Comparison of ENCODE assay signal across 8 cellular contexts in genomic region chr11:76799061-76799804, GRCh38. TPM values are rescaled to one million over a fixed set of nuclear protein-coding genes. Genes with fewer than 3 reads are reported as not detected.
DNase-seq lines count a peak whose midpoint lies in the region; ATAC-seq and TF ChIP-seq lines count a peak whose summit lies in the region.

No MANE protein-coding gene starts in this region.

- peaks cover 2 to 15% (median 9%) of the 10 kb centered on the region in 4 donors for H3K36me3 ChIP-seq in liver (ENCODE audit: control insufficient read depth in 4 of 4, insufficient read depth in 3 of 4, low read depth in 1 of 4, low read length in 3 of 4)

- no peak overlapping the region for H3K4me3 ChIP-seq in liver (ENCODE audit: low read depth in 1 of 3, low read length in 3 of 3)

- intact Hi-C loops in dendritic cell treated with granulocyte-macrophage colony-stimulating factor and Interleukin-4, amounts not matched to agents 40 ng/mL and 50 ng/mL, for 4 days (cut with micrococcal nuclease), result loop anchor here (1.0 kb wide), 1 partner anchor 65 kb away; no protein-coding TSS in a partner anchor

- H3K9me3 ChIP-seq in liver (ENCODE audit: control insufficient read depth in 4 of 4, low read length in 3 of 4), result no peaks in the 10 kb centered on the region

- H3K4me3 Mint-ChIP-seq in dendritic cell treated with granulocyte-macrophage colony-stimulating factor and Interleukin-4, amounts not matched to agents 40 ng/mL and 50 ng/mL, for 4 days, result peak overlapping the region; percentile 52

- peak overlapping the region; percentile 53 to 75 for H3K27ac ChIP-seq in liver (ENCODE audit: low read depth in 1 of 2, low read length in 2 of 2)

- peak; percentile 87 for ATAC-seq in HG02642 (IDR thresholded peaks at IDR 0.05; ENCODE audit: poor library complexity, unreplicated experiment)
- ATAC-seq in GM18870 (IDR thresholded peaks at IDR 0.05; ENCODE audit: unreplicated experiment), result no peak

- H3K36me3 Mint-ChIP-seq in dendritic cell treated with granulocyte-macrophage colony-stimulating factor and Interleukin-4, amounts not matched to agents 40 ng/mL and 50 ng/mL, for 4 days (ENCODE audit: low read depth), result no peaks in the 10 kb centered on the region

- H3K27me3 ChIP-seq in liver (ENCODE audit: control insufficient read depth in 4 of 4, insufficient read depth in 4 of 4, low read length in 3 of 4), result no peaks in the 10 kb centered on the region

- no peaks in the 10 kb centered on the region for H3K9me3 Mint-ChIP-seq in dendritic cell treated with granulocyte-macrophage colony-stimulating factor and Interleukin-4, amounts not matched to agents 40 ng/mL and 50 ng/mL, for 4 days

- peaks cover 33% of the 10 kb centered on the region for H3K27me3 Mint-ChIP-seq in dendritic cell treated with granulocyte-macrophage colony-stimulating factor and Interleukin-4, amounts not matched to agents 40 ng/mL and 50 ng/mL, for 4 days

- H3K4me1 Mint-ChIP-seq in dendritic cell treated with granulocyte-macrophage colony-stimulating factor and Interleukin-4, amounts not matched to agents 40 ng/mL and 50 ng/mL, for 4 days (ENCODE audit: low read depth), result peaks cover 23% of the 10 kb centered on the region

- TF ChIP-seq RAD21 in liver (IDR thresholded peaks at IDR 0.05), result peak; percentile 83 to 90

- peak overlapping the region; percentile 8 for H3K27ac Mint-ChIP-seq in dendritic cell treated with granulocyte-macrophage colony-stimulating factor and Interleukin-4, amounts not matched to agents 40 ng/mL and 50 ng/mL, for 4 days

- 7% methylated on average over 47 of the region's 47 CpGs for WGBS in liver

- TF ChIP-seq CTCF in GM10266 (IDR thresholded peaks at IDR 0.05; ENCODE audit: control insufficient read depth, insufficient read depth, low read depth, missing control alignments) (peak; percentile 95), liver (IDR thresholded peaks at IDR 0.05; ENCODE audit: low read depth, low read length, missing input control) (peak; percentile 92)

- H3K4me1 ChIP-seq in liver (ENCODE audit: control insufficient read depth in 4 of 4, insufficient read depth in 4 of 4, low read length in 3 of 4), result peaks cover 4 to 90% (median 68%) of the 10 kb centered on the region in 4 donors

- DNase-seq in GM10266 (ENCODE audit: extremely low spot score) (peak; percentile 88), NCI-H226 (peak; percentile 66)
- peak; percentile 67 for DNase-seq in activated CD4-positive, alpha-beta T cell treated with anti-CD3 and anti-CD28 coated beads, Interleukin-2, amount 50 U/mL, for 1 hour
- DNase-seq in stimulated activated CD4-positive, alpha-beta T cell treated with anti-CD3 and anti-CD28 coated beads, Interleukin-4, amount 100 ng/mL, for 4 hours, result peak; percentile 53 to 72

- no peak overlapping the region for H3K9ac ChIP-seq in liver (ENCODE audit: low read depth in 1 of 2, low read length in 2 of 2)

TF ChIP-seq in liver, 16 proteins besides CTCF, POLR2A, EP300 and RAD21:
- TF ChIP-seq HNF4A (conservative IDR thresholded peaks at IDR 0.05) (peak; percentile 69), REST (IDR thresholded peaks at IDR 0.05) (no peak), ATF3 (IDR thresholded peaks at IDR 0.05) (no peak), ZBTB33 (IDR thresholded peaks at IDR 0.05) (no peak), HNF4G (IDR thresholded peaks at IDR 0.05) (peak; percentile 14), SP1 (IDR thresholded peaks at IDR 0.05) (peak; percentile 62), MAX (IDR thresholded peaks at IDR 0.05) (no peak), FOXA2 (IDR thresholded peaks at IDR 0.05) (peak; percentile 37), GABPA (IDR thresholded peaks at IDR 0.05 in 1 of 2, conservative IDR thresholded peaks at IDR 0.05 in 1 of 2) (peak in 1 of 2 donors; percentile 10), NR2F2 (IDR thresholded peaks at IDR 0.05) (peak; percentile 67), JUND (IDR thresholded peaks at IDR 0.05) (peak; percentile 6 to 59), TAF1 (conservative IDR thresholded peaks at IDR 0.05) (no peak), RXRA (IDR thresholded peaks at IDR 0.05) (peak; percentile 55 to 66), EGR1 (IDR thresholded peaks at IDR 0.05; ENCODE audit: low read depth in 2 of 2) (peak in 1 of 2 donors; percentile 52), YY1 (IDR thresholded peaks at IDR 0.05) (peak; percentile 54), FOXA1 (IDR thresholded peaks at IDR 0.05) (no peak)

RNA-seq across cellular contexts. Expression of gene TSKU, which starts 16.1 kb away (rescaled TPM):
- 10 to 100 TPM in 1 of 2 donors, 1 to 10 TPM in 1; 3.3 to 33.7 TPM for total RNA-seq in liver
- 100 to 1,000 TPM in 1 of 2 donors, 10 to 100 TPM in 1; 58.3 to 492 TPM for polyA plus RNA-seq in liver
